11 cellular contexts compared by ENCODE assay signal in the genomic region with DNA sequence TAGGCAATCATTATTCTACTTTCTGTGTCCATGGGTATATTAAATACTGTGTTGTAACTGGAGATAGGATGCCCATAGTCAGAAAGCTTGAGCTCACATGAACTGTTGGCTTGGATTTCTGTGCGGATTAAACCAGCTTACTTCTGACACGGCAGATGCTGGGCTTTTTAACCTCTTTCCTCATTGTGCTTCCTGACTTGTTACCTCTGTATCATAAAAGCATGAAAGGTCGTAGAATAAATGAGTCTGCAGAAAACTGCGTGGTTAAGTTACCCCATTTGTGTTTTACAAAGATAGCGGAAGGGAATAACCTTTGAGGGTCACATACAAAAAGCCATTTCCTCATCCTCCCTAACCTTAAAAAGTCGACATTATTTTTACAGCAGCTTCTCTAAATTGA.
A peak's percentile ranks its signal among the peaks of the same experiment; 100 is the strongest.
DNase-seq lines count a peak whose midpoint lies in the region; ATAC-seq and TF ChIP-seq lines count a peak whose summit lies in the region.
"Had no signal": no experiment of that assay in that cellular context is flagged by ENCODE, and none has a peak within 500 bp of the region (broad histone marks: within the 10 kb centered on the region; RNA-seq: fewer than 3 reads in every experiment).

No MANE protein-coding gene starts in this region.

- no peak for TF ChIP-seq POLR2A in gastrocnemius medialis (IDR thresholded peaks at IDR 0.05)

- H3K27me3 Mint-ChIP-seq in activated naive CD4-positive, alpha-beta T cell treated with anti-CD3 and anti-CD28 coated beads for 36 hours (ENCODE audit: low read depth) = no peaks in the 10 kb centered on the region

- no peak overlapping the region for H3K4me3 ChIP-seq in fibroblast of villous mesenchyme (ENCODE audit: low read depth, low read length)
- no peak overlapping the region for H3K4me3 ChIP-seq in gastrocnemius medialis

- H3K36me3 ChIP-seq in gastrocnemius medialis = no peaks in the 10 kb centered on the region
- H3K36me3 ChIP-seq: neutrophil had no signal

- TF ChIP-seq CTCF in fibroblast of villous mesenchyme (IDR thresholded peaks at IDR 0.05; ENCODE audit: insufficient read depth, low read depth, low read length) = no peak
- no peak for TF ChIP-seq CTCF in gastrocnemius medialis (IDR thresholded peaks at IDR 0.05 in 4 of 5, conservative IDR thresholded peaks at IDR 0.05 in 1 of 5)

- peak overlapping the region; percentile 27 for H3K27ac Mint-ChIP-seq in activated naive CD4-positive, alpha-beta T cell treated with anti-CD3 and anti-CD28 coated beads for 36 hours

- H3K27me3 ChIP-seq in gastrocnemius medialis = no peaks in the 10 kb centered on the region
- H3K27me3 ChIP-seq: neutrophil had no signal

- ATAC-seq in gastrocnemius medialis = peak; percentile 68 to 75
- no peak for ATAC-seq in HG02642 (IDR thresholded peaks at IDR 0.05; ENCODE audit: poor library complexity, unreplicated experiment)
- no peak for ATAC-seq in HG03520 (IDR thresholded peaks at IDR 0.05; ENCODE audit: unreplicated experiment)

- H3K4me3 Mint-ChIP-seq in activated naive CD4-positive, alpha-beta T cell treated with anti-CD3 and anti-CD28 coated beads for 36 hours = peak overlapping the region; percentile 41

- CTCF ChIA-PET in activated naive CD4-positive, alpha-beta T cell treated with anti-CD3 and anti-CD28 coated beads for 36 hours (lab: Charles Lee) = interaction anchor here (0.7 to 1.1 kb wide), 3 partner anchors 18 to 171 kb away, joined by 3 to 5 read pairs (median 3); no protein-coding TSS in a partner anchor

- no peaks in the 10 kb centered on the region for H3K9me3 Mint-ChIP-seq in activated naive CD4-positive, alpha-beta T cell treated with anti-CD3 and anti-CD28 coated beads for 36 hours

- DNase-seq in activated naive CD4-positive, alpha-beta T cell treated with anti-CD3 and anti-CD28 coated beads for 36 hours = no peak
- DNase-seq in activated naive CD4-positive, alpha-beta T cell treated with Interleukin-2 at 50 U/mL for 16 hours = no peak
- DNase-seq in OCI-M1 (lab: John Stamatoyannopoulos, UW) (peak; percentile 8), fibroblast of villous mesenchyme (ENCODE audit: low read depth) (peak; percentile 68), gastrocnemius medialis (no peak), NCI-H510A treated with DMSO at 0.1 percent for 48 hours (lab: John Stamatoyannopoulos, UW) (no peak)
- DNase-seq: ACHN; activated effector memory CD4-positive, alpha-beta T cell treated with anti-CD3 and anti-CD28 coated beads, Interleukin-2, amount 50 U/mL, for 16 hours had no signal

- peaks cover 13 to 21% of the 10 kb centered on the region in 2 donors for H3K4me1 ChIP-seq in gastrocnemius medialis

- H3K4me1 Mint-ChIP-seq in activated naive CD4-positive, alpha-beta T cell treated with anti-CD3 and anti-CD28 coated beads for 36 hours (ENCODE audit: low read depth) = peaks cover 35% of the 10 kb centered on the region

- intact Hi-C loops in activated naive CD4-positive, alpha-beta T cell treated with anti-CD3 and anti-CD28 coated beads for 36 hours (cut with micrococcal nuclease) = loop anchor here (1.0 to 2.0 kb wide), 2 partner anchors 15 to 35 kb away; no protein-coding TSS in a partner anchor
- intact Hi-C loops in gastrocnemius medialis (cut with DNase I; ENCODE audit: low total_unique reads) = loop anchor here (2.0 kb wide), 1 partner anchor 25 kb away; no protein-coding TSS in a partner anchor

- H3K27ac ChIP-seq in gastrocnemius medialis = peak overlapping the region in 2 of 4 donors; percentile 2 to 18
- H3K27ac ChIP-seq: neutrophil had no signal

- H3K36me3 Mint-ChIP-seq in activated naive CD4-positive, alpha-beta T cell treated with anti-CD3 and anti-CD28 coated beads for 36 hours (ENCODE audit: low read depth) = peaks cover 1% of the 10 kb centered on the region

- no peaks in the 10 kb centered on the region for H3K9me3 ChIP-seq in gastrocnemius medialis
- H3K9me3 ChIP-seq: neutrophil had no signal

- in situ Hi-C loops in gastrocnemius medialis (cut with MboI; ENCODE audit: low sequenced_read_pairs in 4 of 4) = no loop called here

Comparison
In these comparisons a context has a peak if more than half of its experiments do, and no peak if none do; other contexts are left out.
1. DNase-seq: peak in OCI-M1 (single experiment) and fibroblast of villous mesenchyme (single experiment); none in activated naive CD4-positive, alpha-beta T cell treated with anti-CD3 and anti-CD28 coated beads for 36 hours (single experiment), activated naive CD4-positive, alpha-beta T cell treated with Interleukin-2 at 50 U/mL for 16 hours (single experiment), gastrocnemius medialis (0 of 2) and NCI-H510A treated with DMSO at 0.1 percent for 48 hours (single experiment).
2. ATAC-seq: peak in gastrocnemius medialis (2 of 2); none in HG02642 (single experiment) and HG03520 (single experiment).